8 cellular contexts compared by ENCODE assay signal in the genomic region with DNA sequence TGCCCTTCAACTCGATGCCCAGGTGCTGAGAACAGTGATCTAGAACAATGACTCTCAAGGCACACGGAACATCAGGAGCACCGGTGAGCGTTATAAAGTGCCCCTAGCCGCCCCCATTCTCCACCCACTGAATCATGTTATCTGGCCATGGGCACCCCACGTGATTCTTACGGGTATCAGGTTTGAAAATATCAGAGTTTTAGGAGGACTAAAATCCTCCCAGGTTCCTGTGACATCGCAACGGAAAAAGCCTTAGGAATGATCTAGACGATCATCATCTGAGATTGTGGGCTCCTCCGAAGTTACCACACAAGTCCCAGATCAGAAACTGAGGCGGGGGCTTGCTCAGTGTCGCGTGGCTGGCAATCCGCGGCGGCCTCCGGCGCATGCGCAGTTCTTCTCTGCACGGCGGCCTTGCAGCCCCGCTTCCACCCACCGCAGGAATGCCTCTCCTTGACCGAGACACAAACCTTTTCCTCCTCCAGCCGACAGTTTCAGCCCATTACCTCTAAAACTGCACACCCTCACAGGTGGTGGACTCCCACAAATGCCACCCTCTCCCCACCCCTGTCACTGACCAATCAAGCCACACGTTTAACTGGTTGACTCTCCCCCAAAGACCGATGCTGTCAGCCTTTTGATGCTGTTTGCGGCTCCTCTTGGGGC. TPM values are rescaled to one million over a fixed set of nuclear protein-coding genes. Genes with fewer than 3 reads are reported as not detected.
DNase-seq lines count a peak whose midpoint lies in the region; ATAC-seq and TF ChIP-seq lines count a peak whose summit lies in the region.

No MANE protein-coding gene starts in this region.

- peaks cover 12% of the 10 kb centered on the region for H3K4me1 Mint-ChIP-seq in activated naive CD8-positive, alpha-beta T cell treated with anti-CD3 and anti-CD28 coated beads for 36 hours

- H3K9me3 ChIP-seq in SJSA1 (replicated peaks): no peaks in the 10 kb centered on the region

- H3K27ac Mint-ChIP-seq in activated naive CD8-positive, alpha-beta T cell treated with anti-CD3 and anti-CD28 coated beads for 36 hours: peak overlapping the region; percentile 69

- no peak for TF ChIP-seq CTCF in kidney epithelial cell (IDR thresholded peaks at IDR 0.05; ENCODE audit: insufficient read depth, low read length, poor library complexity, severe bottlenecking)

- H3K4me3 Mint-ChIP-seq in activated naive CD8-positive, alpha-beta T cell treated with anti-CD3 and anti-CD28 coated beads for 36 hours: peak overlapping the region; percentile 33

- no peaks in the 10 kb centered on the region for H3K36me3 ChIP-seq in SJSA1
- H3K36me3 ChIP-seq in kidney epithelial cell (ENCODE audit: control insufficient read depth, insufficient read depth, low read length): no peaks in the 10 kb centered on the region

- ATAC-seq in GM19328 (IDR thresholded peaks at IDR 0.05; ENCODE audit: unreplicated experiment) (no peak), HG02678 (IDR thresholded peaks at IDR 0.05; ENCODE audit: unreplicated experiment) (no peak)

- no peaks in the 10 kb centered on the region for H3K9me3 Mint-ChIP-seq in activated naive CD8-positive, alpha-beta T cell treated with anti-CD3 and anti-CD28 coated beads for 36 hours

- H3K4me1 ChIP-seq in SJSA1 (replicated peaks): peaks cover 33% of the 10 kb centered on the region

- H3K27me3 ChIP-seq in SJSA1 (replicated peaks): no peaks in the 10 kb centered on the region
- no peaks in the 10 kb centered on the region for H3K27me3 ChIP-seq in kidney epithelial cell (ENCODE audit: control insufficient read depth, insufficient read depth, low read length)

- H3K4me3 ChIP-seq in SJSA1 (no peak overlapping the region), kidney epithelial cell (ENCODE audit: low read depth, low read length) (no peak overlapping the region)

- no peaks in the 10 kb centered on the region for H3K36me3 Mint-ChIP-seq in activated naive CD8-positive, alpha-beta T cell treated with anti-CD3 and anti-CD28 coated beads for 36 hours

- H3K27ac ChIP-seq in SJSA1: peak overlapping the region; percentile 39; the same call in 1 of the 2 replicates

- DNase-seq in SJSA1 (ENCODE audit: low read depth in 1 of 2, low spot score in 2 of 2): peak; percentile 33 to 62
- peak; percentile 53 for DNase-seq in activated naive CD8-positive, alpha-beta T cell treated with anti-CD3 and anti-CD28 coated beads for 36 hours
- peak; percentile 87 for DNase-seq in kidney epithelial cell (ENCODE audit: low read depth)
- peak; percentile 45 to 46 for DNase-seq in stimulated activated CD4-positive, alpha-beta T cell treated with anti-CD3 and anti-CD28 coated beads, Interleukin-4, amount 100 ng/mL, for 48 hours (ENCODE audit: low read depth in 2 of 2)
- no peak for DNase-seq in AG08395 (ENCODE audit: low spot score)
- DNase-seq in NCI-H510A (lab: John Stamatoyannopoulos, UW): no peak

- H3K27me3 Mint-ChIP-seq in activated naive CD8-positive, alpha-beta T cell treated with anti-CD3 and anti-CD28 coated beads for 36 hours: peaks cover 12% of the 10 kb centered on the region

RNA-seq across cellular contexts. Expression of gene MRPL33, which starts 5.8 kb away (rescaled TPM):
- 184 and 254 TPM in 2 replicates for total RNA-seq in SJSA1 (2014; rRNA removed; shearing (Covaris generic))
- total RNA-seq in activated naive CD8-positive, alpha-beta T cell treated with anti-CD3 and anti-CD28 coated beads for 36 hours: 10 to 100 TPM; 68.9 to 82.6 TPM
- 121 and 139 TPM in 2 replicates for total RNA-seq in kidney epithelial cell

Comparison
In these comparisons a context has a peak if more than half of its experiments do, and no peak if none do; other contexts are left out.
1. DNase-seq: peak in SJSA1 (2 of 2), activated naive CD8-positive, alpha-beta T cell treated with anti-CD3 and anti-CD28 coated beads for 36 hours (single experiment), kidney epithelial cell (single experiment) and stimulated activated CD4-positive, alpha-beta T cell treated with anti-CD3 and anti-CD28 coated beads, Interleukin-4, amount 100 ng/mL, for 48 hours (2 of 2); none in AG08395 (single experiment) and NCI-H510A (single experiment).